Comparison of ENCODE assay signal across 20 cellular contexts in the genomic region with DNA sequence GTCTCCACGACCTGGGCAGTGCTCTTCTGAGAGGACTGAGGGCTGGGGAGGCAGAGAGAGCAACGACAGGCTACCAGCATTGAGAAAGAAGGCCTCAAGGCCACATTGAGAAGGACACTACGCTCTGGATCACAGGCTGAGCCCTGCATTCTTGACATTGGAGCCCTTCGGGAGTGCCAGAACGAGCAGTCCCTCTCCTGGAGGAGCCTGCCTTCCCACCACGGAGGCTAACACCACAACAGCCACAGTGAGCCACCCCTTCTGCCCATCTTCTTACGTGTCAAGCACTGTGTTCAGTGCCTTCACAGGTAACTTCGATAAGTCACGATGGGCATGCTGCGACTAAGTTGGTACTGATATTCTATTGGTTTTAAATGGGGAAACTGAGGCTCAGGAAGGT.
DNase-seq lines count a peak whose midpoint lies in the region; ATAC-seq and TF ChIP-seq lines count a peak whose summit lies in the region.
"Had no signal": no experiment of that assay in that cellular context is flagged by ENCODE, and none has a peak within 500 bp of the region (broad histone marks: within the 10 kb centered on the region; RNA-seq: fewer than 3 reads in every experiment).

No MANE protein-coding gene starts in this region.

- no peak overlapping the region for H3K18ac ChIP-seq in mesenchymal stem cell (ENCODE audit: low read depth in 1 of 2, low read length in 2 of 2)

- H3K4me3 ChIP-seq in mesenchymal stem cell (ENCODE audit: insufficient read depth in 1 of 2, low read depth in 1 of 2, low read length in 2 of 2) (no peak overlapping the region), spleen (no peak overlapping the region)
- H3K4me3 ChIP-seq: MG63, pancreas had no signal

- no peak overlapping the region for H3K14ac ChIP-seq in mesenchymal stem cell (ENCODE audit: low read length in 2 of 2)

- peak overlapping the region; percentile 62 for H2AK5ac ChIP-seq in mesenchymal stem cell (ENCODE audit: low read length, severe bottlenecking)

- H3K36me3 Mint-ChIP-seq in activated CD4-positive, alpha-beta T cell treated with anti-CD3 and anti-CD28 coated beads, Interleukin-2, amount 10 ng/mL, durations not matched to agents 7 days and 5 days (ENCODE audit: low read depth): peaks cover 2% of the 10 kb centered on the region
- H3K36me3 Mint-ChIP-seq in T-cell: no peaks in the 10 kb centered on the region

- H2BK5ac ChIP-seq in mesenchymal stem cell (ENCODE audit: low read depth, low read length, poor library complexity, severe bottlenecking): no peak overlapping the region

- no peaks in the 10 kb centered on the region for H3K36me3 ChIP-seq in mesenchymal stem cell (ENCODE audit: control insufficient read depth in 1 of 2, insufficient read depth in 2 of 2, low read depth in 1 of 2, low read length in 2 of 2)
- no peaks in the 10 kb centered on the region for H3K36me3 ChIP-seq in spleen
- H3K36me3 ChIP-seq: pancreas had no signal

- DNase-seq in activated CD4-positive, alpha-beta T cell treated with anti-CD3 and anti-CD28 coated beads, Interleukin-2, amount 10 ng/mL, durations not matched to agents 7 days and 5 days: no peak
- DNase-seq in activated CD4-positive, alpha-beta T cell treated with anti-CD3 and anti-CD28 coated beads for 4 hours: no peak
- DNase-seq in T-cell (peak in 1 of 34 experiments; percentile 23), mesenchymal stem cell (no peak), spleen (peak; percentile 71), RPMI8226 (no peak), iPS-NIHi11 (ENCODE audit: low spot score) (no peak)
- DNase-seq: amniotic stem cell; effector memory CD8-positive, alpha-beta T cell; GF-D8; glutamatergic neuron; HCEC 1CT; MG63; NCI-H1436 treated with DMSO at 0.1 percent for 48 hours; NCI-H69; pancreas; SHP77; stimulated activated naive CD8-positive, alpha-beta T cell treated with anti-CD3 and anti-CD28 coated beads, Interleukin-15, Interleukin-2, amounts not matched to agents 100 U/mL and 50 U/mL, for 24 hours had no signal

- H3K27ac ChIP-seq in mesenchymal stem cell (ENCODE audit: low read length, poor library complexity, severe bottlenecking): no peak overlapping the region
- peak overlapping the region in 3 of 8 donors; percentile 21 to 96 (median 91) for H3K27ac ChIP-seq in spleen

- no peaks in the 10 kb centered on the region for H3K9me3 ChIP-seq in mesenchymal stem cell (ENCODE audit: control insufficient read depth, low read length)
- H3K9me3 ChIP-seq in spleen: peaks cover 0 to 6% (median 0%) of the 10 kb centered on the region in 8 donors
- H3K9me3 ChIP-seq: MG63, pancreas had no signal

- H4K91ac ChIP-seq in mesenchymal stem cell (ENCODE audit: low read length): no peak overlapping the region

- H2BK15ac ChIP-seq in mesenchymal stem cell (ENCODE audit: low read depth, poor library complexity, severe bottlenecking): no peak overlapping the region

- no peak overlapping the region for H2BK120ac ChIP-seq in mesenchymal stem cell (ENCODE audit: low read depth, low read length)

- H3K27me3 ChIP-seq in mesenchymal stem cell (ENCODE audit: control insufficient read depth in 1 of 2, insufficient read depth in 1 of 2, low read length in 2 of 2): no peaks in the 10 kb centered on the region
- no peaks in the 10 kb centered on the region for H3K27me3 ChIP-seq in spleen (replicated peaks in 1 of 7)
- H3K27me3 ChIP-seq: MG63, pancreas had no signal

- CTCF ChIA-PET in activated CD4-positive, alpha-beta T cell treated with anti-CD3 and anti-CD28 coated beads, Interleukin-2, amount 10 ng/mL, durations not matched to agents 7 days and 5 days (lab: Charles Lee): no interaction called here
- CTCF ChIA-PET in T-cell (lab: Charles Lee): interaction anchor here in 1 of 2 donors (0.6 kb wide), 1 partner anchor 10 kb away, joined by 3 read pairs; no protein-coding TSS in a partner anchor

- POLR2A ChIA-PET in activated CD4-positive, alpha-beta T cell treated with anti-CD3 and anti-CD28 coated beads, Interleukin-2, amount 10 ng/mL, durations not matched to agents 7 days and 5 days (lab: Charles Lee): interaction anchor here (0.6 kb wide), 1 partner anchor 837 kb away, joined by 3 read pairs; no protein-coding TSS in a partner anchor
- POLR2A ChIA-PET in T-cell (lab: Charles Lee): interaction anchor here in 1 of 2 donors (0.6 kb wide), 1 partner anchor 69 kb away, joined by 4 read pairs; no protein-coding TSS in a partner anchor

- no peak overlapping the region for H3K4me3 Mint-ChIP-seq in activated CD4-positive, alpha-beta T cell treated with anti-CD3 and anti-CD28 coated beads, Interleukin-2, amount 10 ng/mL, durations not matched to agents 7 days and 5 days
- peak overlapping the region in 2 of 3 donors; percentile 17 to 28 for H3K4me3 Mint-ChIP-seq in T-cell

- H3K9me3 Mint-ChIP-seq in activated CD4-positive, alpha-beta T cell treated with anti-CD3 and anti-CD28 coated beads, Interleukin-2, amount 10 ng/mL, durations not matched to agents 7 days and 5 days: peaks cover 7% of the 10 kb centered on the region
- H3K9me3 Mint-ChIP-seq in T-cell: no peaks in the 10 kb centered on the region
- H3K9me3 Mint-ChIP-seq: effector memory CD8-positive, alpha-beta T cell had no signal

- ATAC-seq in T-cell (replicated peaks in 1 of 4) (no peak), GM21423 (IDR thresholded peaks at IDR 0.05; ENCODE audit: unreplicated experiment) (no peak)
- ATAC-seq: activated CD4-positive, CD25-positive, alpha-beta regulatory T cell treated with anti-CD3 and anti-CD28 coated beads, Interleukin-2, amount 50 U/mL, for 24 hours; effector memory CD8-positive, alpha-beta T cell; pancreas; stimulated activated naive CD8-positive, alpha-beta T cell treated with anti-CD3 and anti-CD28 coated beads, Interleukin-15, Interleukin-2, amounts not matched to agents 100 U/mL and 50 U/mL, for 24 hours had no signal

- H3K23ac ChIP-seq in mesenchymal stem cell (ENCODE audit: low read length in 2 of 2): no peak overlapping the region

- H3K9ac ChIP-seq in mesenchymal stem cell (ENCODE audit: low read length): no peak overlapping the region

- no peak overlapping the region for H3K4me2 ChIP-seq in mesenchymal stem cell (ENCODE audit: low read length, poor library complexity, severe bottlenecking)

- H3K4me1 Mint-ChIP-seq in activated CD4-positive, alpha-beta T cell treated with anti-CD3 and anti-CD28 coated beads, Interleukin-2, amount 10 ng/mL, durations not matched to agents 7 days and 5 days: peaks cover 23% of the 10 kb centered on the region
- H3K4me1 Mint-ChIP-seq in T-cell: peaks cover 13 to 24% (median 17%) of the 10 kb centered on the region in 3 donors

- no peak for TF ChIP-seq POLR2A in spleen (IDR thresholded peaks at IDR 0.05)

- H3K27me3 Mint-ChIP-seq in activated CD4-positive, alpha-beta T cell treated with anti-CD3 and anti-CD28 coated beads, Interleukin-2, amount 10 ng/mL, durations not matched to agents 7 days and 5 days: peaks cover 11% of the 10 kb centered on the region
- H3K27me3 Mint-ChIP-seq in T-cell: no peaks in the 10 kb centered on the region
- H3K27me3 Mint-ChIP-seq: effector memory CD8-positive, alpha-beta T cell had no signal

- no peak overlapping the region for H4K8ac ChIP-seq in mesenchymal stem cell (ENCODE audit: low read length)

- H3K4me1 ChIP-seq in mesenchymal stem cell (ENCODE audit: control insufficient read depth, insufficient read depth, low read depth, low read length) (peaks cover 14% of the 10 kb centered on the region), spleen (peaks cover 13 to 69% (median 40%) of the 10 kb centered on the region in 6 donors)

- WGBS in mesenchymal stem cell: 82% methylated on average over 10 of the region's 10 CpGs
- WGBS in spleen, 5 donors: 81 to 94% (median 88%) methylated on average over 7 to 10 of the region's 10 CpGs

- no peak overlapping the region for H3K4ac ChIP-seq in mesenchymal stem cell (ENCODE audit: low read depth in 1 of 2, low read length in 2 of 2)

- no peak overlapping the region for H2AFZ ChIP-seq in mesenchymal stem cell (ENCODE audit: low read depth, low read length)

- H3K27ac Mint-ChIP-seq in activated CD4-positive, alpha-beta T cell treated with anti-CD3 and anti-CD28 coated beads, Interleukin-2, amount 10 ng/mL, durations not matched to agents 7 days and 5 days: peak overlapping the region; percentile 39
- H3K27ac Mint-ChIP-seq in T-cell: no peak overlapping the region

- H2BK12ac ChIP-seq in mesenchymal stem cell (ENCODE audit: low read length in 2 of 2): peak overlapping the region; percentile 1 to 12

- intact Hi-C loops in spleen (cut with DNase I; ENCODE audit: low total_unique reads): loop anchor here (5.0 kb wide), 1 partner anchor 254 kb away; no protein-coding TSS in a partner anchor

- no peak for TF ChIP-seq CTCF in spleen (IDR thresholded peaks at IDR 0.05 in 8 of 11, conservative IDR thresholded peaks at IDR 0.05 in 3 of 11)

- H3K79me1 ChIP-seq in mesenchymal stem cell (replicated peaks; ENCODE audit: low read length, poor library complexity, severe bottlenecking): no peaks in the 10 kb centered on the region
